ENCODE assay signal across 1 cellular context in the genomic region with DNA sequence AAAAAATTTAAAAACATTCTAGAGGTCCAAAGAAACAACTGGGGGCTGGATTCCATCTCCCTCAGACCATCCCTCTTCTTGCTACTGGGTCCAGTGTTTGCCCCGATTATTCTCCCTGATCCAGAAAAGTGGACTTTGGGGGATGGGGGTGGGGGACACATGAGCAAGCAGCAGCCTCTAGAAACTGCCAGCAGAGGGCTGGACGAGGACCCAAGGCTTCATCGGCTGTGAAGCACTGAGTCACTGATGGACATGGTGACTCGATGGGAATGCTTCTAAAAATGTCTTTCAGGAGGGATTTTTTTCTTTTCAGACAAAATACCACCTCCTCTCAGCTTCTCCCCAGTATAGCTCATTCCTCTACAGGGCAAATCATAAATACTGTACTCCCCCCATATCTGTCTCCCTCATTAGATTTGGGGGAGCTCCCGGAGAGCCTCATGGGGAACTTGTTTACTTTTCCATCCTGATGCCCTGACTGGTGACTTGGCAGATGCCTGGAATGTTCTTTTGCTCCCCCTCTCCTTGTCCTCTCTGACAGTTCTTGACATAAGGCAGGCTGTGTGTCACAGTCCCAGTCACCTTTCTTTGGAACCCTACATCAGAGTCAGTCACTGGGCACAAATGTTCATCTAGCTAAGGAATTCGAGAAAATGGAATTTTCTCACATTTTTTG.
TF ChIP-seq lines count a peak whose summit lies in the region.

No MANE protein-coding gene starts in this region.

TF ChIP-seq in HepG2, 621 proteins besides CTCF, POLR2A, EP300 and RAD21 (continued from another document):
- TF ChIP-seq, protein P1, sequence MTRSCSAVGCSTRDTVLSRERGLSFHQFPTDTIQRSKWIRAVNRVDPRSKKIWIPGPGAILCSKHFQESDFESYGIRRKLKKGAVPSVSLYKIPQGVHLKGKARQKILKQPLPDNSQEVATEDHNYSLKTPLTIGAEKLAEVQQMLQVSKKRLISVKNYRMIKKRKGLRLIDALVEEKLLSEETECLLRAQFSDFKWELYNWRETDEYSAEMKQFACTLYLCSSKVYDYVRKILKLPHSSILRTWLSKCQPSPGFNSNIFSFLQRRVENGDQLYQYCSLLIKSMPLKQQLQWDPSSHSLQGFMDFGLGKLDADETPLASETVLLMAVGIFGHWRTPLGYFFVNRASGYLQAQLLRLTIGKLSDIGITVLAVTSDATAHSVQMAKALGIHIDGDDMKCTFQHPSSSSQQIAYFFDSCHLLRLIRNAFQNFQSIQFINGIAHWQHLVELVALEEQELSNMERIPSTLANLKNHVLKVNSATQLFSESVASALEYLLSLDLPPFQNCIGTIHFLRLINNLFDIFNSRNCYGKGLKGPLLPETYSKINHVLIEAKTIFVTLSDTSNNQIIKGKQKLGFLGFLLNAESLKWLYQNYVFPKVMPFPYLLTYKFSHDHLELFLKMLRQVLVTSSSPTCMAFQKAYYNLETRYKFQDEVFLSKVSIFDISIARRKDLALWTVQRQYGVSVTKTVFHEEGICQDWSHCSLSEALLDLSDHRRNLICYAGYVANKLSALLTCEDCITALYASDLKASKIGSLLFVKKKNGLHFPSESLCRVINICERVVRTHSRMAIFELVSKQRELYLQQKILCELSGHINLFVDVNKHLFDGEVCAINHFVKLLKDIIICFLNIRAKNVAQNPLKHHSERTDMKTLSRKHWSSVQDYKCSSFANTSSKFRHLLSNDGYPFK (CRISPR knock-in tag; IDR thresholded peaks at IDR 0.05; ENCODE audit: borderline replicate concordance): no peak
- TF ChIP-seq TOE1 (CRISPR knock-in tag; IDR thresholded peaks at IDR 0.05) (no peak), ETV5 (CRISPR knock-in tag; IDR thresholded peaks at IDR 0.05; ENCODE audit: borderline replicate concordance) (no peak), ONECUT2 (CRISPR knock-in tag; IDR thresholded peaks at IDR 0.05) (no peak)
